Comparison of ENCODE assay signal across 9 cellular contexts in the genomic region with DNA sequence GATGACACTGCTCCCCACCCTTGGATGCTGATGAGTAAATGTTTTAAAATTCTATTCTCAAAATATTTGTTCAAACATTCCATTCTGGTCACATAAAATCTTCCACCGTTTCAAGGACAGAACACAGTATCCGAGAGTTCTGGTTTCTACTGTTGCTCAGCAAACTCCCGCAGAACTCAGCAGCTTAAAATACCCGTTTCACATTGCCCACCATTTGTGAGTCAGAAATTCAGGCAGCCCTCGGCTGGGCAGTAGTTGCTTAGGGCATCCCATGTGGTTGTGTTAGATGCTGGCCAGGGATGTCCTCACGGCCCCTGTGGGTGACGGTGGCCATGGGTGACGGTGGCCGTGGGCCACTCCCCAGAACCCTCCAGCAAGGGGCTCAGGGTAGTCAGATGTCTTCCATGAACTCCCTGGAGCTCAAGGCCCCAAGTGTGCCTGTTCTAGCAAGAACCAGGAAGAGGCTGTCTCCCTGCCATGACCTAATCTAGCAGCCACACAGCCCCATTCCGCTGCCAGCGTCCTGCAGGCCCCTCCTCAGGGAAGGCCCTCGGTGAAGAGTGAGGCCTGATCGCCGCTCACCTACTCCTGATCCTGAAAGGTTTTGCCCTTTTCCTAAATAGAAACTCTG. TPM values are rescaled to one million over a fixed set of nuclear protein-coding genes. Genes with fewer than 3 reads are reported as not detected.
DNase-seq lines count a peak whose midpoint lies in the region; ATAC-seq, FAIRE-seq and TF ChIP-seq lines count a peak whose summit lies in the region.
"Had no signal": no experiment of that assay in that cellular context is flagged by ENCODE, and none has a peak within 500 bp of the region (broad histone marks: within the 10 kb centered on the region; RNA-seq: fewer than 3 reads in every experiment).

No MANE protein-coding gene starts in this region.

- CTCF ChIA-PET in GM12878 (lab: Yijun Ruan, JAX): interaction anchor here (0.7 to 7.0 kb wide), 19 partner anchors 9 to 388 kb away, joined by 3 to 50 read pairs (median 3); no protein-coding TSS in a partner anchor

- no peak for FAIRE-seq in GM12878 (lab: Jason Lieb, UNC)

- in situ Hi-C loops in GM12878 (cut with MboI): no loop called here

- intact Hi-C loops in GM12878 (cut with micrococcal nuclease; ENCODE audit: unreplicated experiment): loop anchor here (2.0 kb wide), 1 partner anchor 84 kb away; no protein-coding TSS in a partner anchor

- no peak for TF ChIP-seq CTCF in GM12878 (IDR thresholded peaks at IDR 0.05 in 2 of 3, conservative IDR thresholded peaks at IDR 0.05 in 1 of 3; ENCODE audit: control insufficient read depth in 2 of 3, extremely low read depth in 1 of 3, insufficient read depth in 1 of 3, low read depth in 3 of 3, low read length in 3 of 3)

- H4K20me1 ChIP-seq in GM12878 (ENCODE audit: control insufficient read depth, insufficient read depth): no peaks in the 10 kb centered on the region

- no peak overlapping the region for H2AFZ ChIP-seq in GM12878 (ENCODE audit: control insufficient read depth, low read depth, low read length)

- no peaks in the 10 kb centered on the region for H3K79me2 ChIP-seq in GM12878 (ENCODE audit: control insufficient read depth, insufficient read depth, low read length)

- POLR2A ChIA-PET in GM12878 (lab: Charles Lee): no interaction called here

- no peak for TF ChIP-seq POLR2A in GM12878 (IDR thresholded peaks at IDR 0.05; ENCODE audit: low read depth, low read length)

- ATAC-seq in GM12878 (0 out of 3 replicates have a peak, but pooled peaks have one; percentile 13), HG03025 (IDR thresholded peaks at IDR 0.05; ENCODE audit: low FRiP score, unreplicated experiment) (no peak)

- SMC1A ChIA-PET in GM12878 (lab: Charles Lee; ENCODE audit: uncharacterized antibody, unreplicated experiment): interaction anchor here (0.9 to 1.6 kb wide), 10 partner anchors 16 to 383 kb away, joined by 3 to 10 read pairs (median 4); no protein-coding TSS in a partner anchor

- TF ChIP-seq EP300 in GM12878 (IDR thresholded peaks at IDR 0.05; ENCODE audit: borderline replicate concordance in 1 of 2, control insufficient read depth in 1 of 2, low read depth in 2 of 2, low read length in 2 of 2): no peak

- DNase-seq in H7: peak; percentile 64
- no peak for DNase-seq in GM12878 (ENCODE audit: low read depth, low spot score)
- peak; percentile 55 for DNase-seq in iPS-NIHi11 (ENCODE audit: low spot score)
- DNase-seq in NCI-H1436 (lab: John Stamatoyannopoulos, UW): no peak
- DNase-seq in activated effector memory CD4-positive, alpha-beta T cell treated with anti-CD3 and anti-CD28 coated beads, Interleukin-2, amount 50 U/mL, for 16 hours: no peak
- no peak for DNase-seq in NCI-H2171 treated with DMSO at 0.1 percent for 48 hours (lab: John Stamatoyannopoulos, UW)

- H3K27me3 ChIP-seq in H7 (ENCODE audit: control insufficient read depth, insufficient read depth, low read length) (no peaks in the 10 kb centered on the region), GM12878 (replicated peaks in 1 of 2; ENCODE audit: control insufficient read depth in 2 of 2, insufficient read depth in 2 of 2, low read length in 1 of 2) (no peaks in the 10 kb centered on the region)

- BruUV-seq in GM12878 (replicated peaks; lab: Mats Ljungman, UMichigan): no TSS peak

- no peaks in the 10 kb centered on the region for H3K9me3 ChIP-seq in GM12878 (replicated peaks; ENCODE audit: control insufficient read depth, insufficient read depth, low read length)

- no peaks in the 10 kb centered on the region for H3K4me1 ChIP-seq in GM12878 (ENCODE audit: control insufficient read depth, insufficient read depth, low read length)

- no peak overlapping the region for H3K4me2 ChIP-seq in GM12878 (ENCODE audit: control insufficient read depth, insufficient read depth)

- no peak for TF ChIP-seq RAD21 in GM12878 (IDR thresholded peaks at IDR 0.05; ENCODE audit: insufficient read depth, low read depth, low read length)

- H3K4me3 ChIP-seq in H7 (ENCODE audit: insufficient read depth, low read depth, low read length) (no peak overlapping the region), GM12878 (no peak overlapping the region), skin epidermis (no peak overlapping the region)

- H3K27ac ChIP-seq in GM12878 (ENCODE audit: control insufficient read depth, insufficient read depth): no peak overlapping the region
- H3K27ac ChIP-seq in skin epidermis: peak overlapping the region in 20 of 21 experiments; percentile 19 to 84 (median 66)

- H3K36me3 ChIP-seq in H7 (replicated peaks; ENCODE audit: control insufficient read depth, insufficient read depth, low read length): no peaks in the 10 kb centered on the region; the same call in 1 of the 2 replicates
- H3K36me3 ChIP-seq in GM12878 (ENCODE audit: control insufficient read depth in 2 of 2, insufficient read depth in 2 of 2, low read length in 1 of 2): peaks cover 8 to 9% of the 10 kb centered on the region in 2 experiments; a peak in 3 of 4 replicates

- 77% methylated on average over 14 of the region's 14 CpGs for WGBS in GM12878 (ENCODE audit: insufficient coverage, insufficient replicate concordance, low lambda C conversion rate, missing lambda C conversion rate)

- H3K9ac ChIP-seq in GM12878 (ENCODE audit: control insufficient read depth, insufficient read depth, low read length): no peak overlapping the region

- RAD21 ChIA-PET in GM12878 (lab: Charles Lee; ENCODE audit: unreplicated experiment): interaction anchor here (0.6 to 1.4 kb wide), 6 partner anchors 9 to 83 kb away, joined by 3 to 7 read pairs (median 4); no protein-coding TSS in a partner anchor

TF ChIP-seq in GM12878, 131 proteins besides CTCF, POLR2A, EP300 and RAD21 (continues in another document):
- TF ChIP-seq ZBED1 (IDR thresholded peaks at IDR 0.05; ENCODE audit: borderline replicate concordance) (no peak), TCF12 (IDR thresholded peaks at IDR 0.05; ENCODE audit: low read depth, low read length) (no peak), MLLT1 (IDR thresholded peaks at IDR 0.05) (no peak), SUPT20H (IDR thresholded peaks at IDR 0.05; ENCODE audit: borderline replicate concordance, control insufficient read depth, low read depth, low read length) (no peak), FOXK2 (IDR thresholded peaks at IDR 0.05) (no peak), MTA3 (IDR thresholded peaks at IDR 0.05; ENCODE audit: borderline replicate concordance, low read length) (no peak)

RNA-seq across cellular contexts. Expression of gene MGAT1, which starts 17.3 kb away (rescaled TPM):
- 76.1 and 77.8 TPM in 2 replicates for total RNA-seq in H7 (2014; rRNA removed; shearing (Covaris generic))
- total RNA-seq in GM12878 (2013; cell fraction: nucleolus; rRNA removed): 148 and 157 TPM in 2 replicates
- total RNA-seq in GM12878 (2014; rRNA removed): 44.6 and 50.7 TPM in 2 replicates
- total RNA-seq in GM12878 (2014; rRNA removed; fragmentation: Illumina TruSeq; extraction: Trizol): 32.5 and 33.6 TPM in 2 replicates
- 76.4 and 82.3 TPM in 2 replicates for total RNA-seq in GM12878 (2021)
- 61.9 TPM for polyA plus RNA-seq in GM12878 (2011; ENCODE audit: low read depth)
- 74.1 and 88.4 TPM in 2 replicates for polyA plus RNA-seq in GM12878 (2011; rRNA removed)
- 118 and 136 TPM in 2 replicates for polyA plus RNA-seq in GM12878 (2011; cell fraction: cytosol; rRNA removed)
- polyA plus RNA-seq in GM12878 (2011; cell fraction: nucleus; rRNA removed): 129 and 130 TPM in 2 replicates
- polyA plus RNA-seq in GM12878 (2012): 109 and 110 TPM in 2 replicates
- polyA plus RNA-seq in GM12878 (2014; fragmentation: Illumina TruSeq; extraction: Trizol): 32.3 and 38.1 TPM in 2 replicates
- 1 to 10 TPM; 3.1 to 7.7 TPM for polyA plus RNA-seq in GM12878 (2014; fragmentation: Nextera tagmentation; extraction: Ambion mirVana)
- polyA plus RNA-seq in GM12878 (2014; rRNA removed): 74.7 and 90.4 TPM in 2 replicates
- polyA plus RNA-seq in GM12878 (2016; fragmentation: Nextera tagmentation; extraction: Ambion mirVana): 10 to 100 TPM; 75.2 to 85.9 TPM
- 74.1 and 128 TPM in 2 replicates for polyA minus RNA-seq in GM12878 (2011; rRNA and poly(A)+ RNA removed)
- 60.1 and 60.4 TPM in 2 replicates for polyA minus RNA-seq in GM12878 (2011; cell fraction: cytosol; rRNA and poly(A)+ RNA removed)
- polyA minus RNA-seq in GM12878 (2011; cell fraction: nucleus; rRNA and poly(A)+ RNA removed): 48.4 and 56.6 TPM in 2 replicates

RNA-seq across cellular contexts. Expression of gene OR2Y1, which starts 45.4 kb away (rescaled TPM):
- not detected in 2 replicates for total RNA-seq in H7 (2014; rRNA removed; shearing (Covaris generic))
- total RNA-seq in GM12878 (2013; cell fraction: nucleolus; rRNA removed): not detected in 2 replicates
- total RNA-seq in GM12878 (2014; rRNA removed): not detected in 2 replicates
- not detected in 2 replicates for total RNA-seq in GM12878 (2014; rRNA removed; fragmentation: Illumina TruSeq; extraction: Trizol)
- not detected in 2 replicates for total RNA-seq in GM12878 (2021)
- polyA plus RNA-seq in GM12878 (2011; ENCODE audit: low read depth): not detected
- polyA plus RNA-seq in GM12878 (2011; rRNA removed): not detected in 2 replicates
- polyA plus RNA-seq in GM12878 (2011; cell fraction: cytosol; rRNA removed): not detected in 2 replicates
- not detected in 2 replicates for polyA plus RNA-seq in GM12878 (2011; cell fraction: nucleus; rRNA removed)
- not detected in 2 replicates for polyA plus RNA-seq in GM12878 (2012)
- not detected in 2 replicates for polyA plus RNA-seq in GM12878 (2014; fragmentation: Illumina TruSeq; extraction: Trizol)
- polyA plus RNA-seq in GM12878 (2014; fragmentation: Nextera tagmentation; extraction: Ambion mirVana): not detected
- polyA plus RNA-seq in GM12878 (2014; rRNA removed): not detected in 2 replicates
- polyA plus RNA-seq in GM12878 (2016; fragmentation: Nextera tagmentation; extraction: Ambion mirVana): not detected
- polyA minus RNA-seq in GM12878 (2011; rRNA and poly(A)+ RNA removed): not detected in 2 replicates
- polyA minus RNA-seq in GM12878 (2011; cell fraction: cytosol; rRNA and poly(A)+ RNA removed): not detected in 2 replicates
- not detected in 2 replicates for polyA minus RNA-seq in GM12878 (2011; cell fraction: nucleus; rRNA and poly(A)+ RNA removed)
- total RNA-seq: pulmonary artery endothelial cell had no signal

Comparison
In these comparisons a context has a peak if more than half of its experiments do, and no peak if none do; other contexts are left out.
1. DNase-seq: peak in H7 (single experiment) and iPS-NIHi11 (single experiment); none in GM12878 (single experiment), NCI-H1436 (single experiment), activated effector memory CD4-positive, alpha-beta T cell treated with anti-CD3 and anti-CD28 coated beads, Interleukin-2, amount 50 U/mL, for 16 hours (single experiment) and NCI-H2171 treated with DMSO at 0.1 percent for 48 hours (single experiment).